In genomic region chr11:6603287-6604080, GRCh38 we compare ENCODE assay signal across 8 cellular contexts. TPM values are rescaled to one million over a fixed set of nuclear protein-coding genes. Genes with fewer than 3 reads are reported as not detected.
DNase-seq lines count a peak whose midpoint lies in the region; ATAC-seq and TF ChIP-seq lines count a peak whose summit lies in the region.

Gene ILK, plus strand, starts transcription at chr11:6603774. Its CDS starts 498 bp downstream, at chr11:6604272.
Gene RRP8, minus strand, starts transcription at chr11:6603616. Its CDS starts 114 bp downstream, at chr11:6603502.

- H3K27me3 Mint-ChIP-seq in activated naive CD8-positive, alpha-beta T cell treated with anti-CD3 and anti-CD28 coated beads for 36 hours = no peaks in the 10 kb centered on the region
- peaks cover 2% of the 10 kb centered on the region for H3K27me3 Mint-ChIP-seq in glutamatergic neuron (ENCODE audit: unreplicated experiment)

- TF ChIP-seq POLR2A in ovary (IDR thresholded peaks at IDR 0.05) = peak; percentile 85

- WGBS in ovary, 3 donors = 0% methylated on average over 66 to 72 of the region's 72 CpGs
- under 1% methylated on average over 72 of the region's 72 CpGs for WGBS in thymus

- no peak for TF ChIP-seq EP300 in ovary (IDR thresholded peaks at IDR 0.05)

- H3K4me1 ChIP-seq in ovary (ENCODE audit: insufficient read depth) (peaks cover 19% of the 10 kb centered on the region), thymus (ENCODE audit: control insufficient read depth, insufficient read depth, low read length) (peaks cover 18% of the 10 kb centered on the region)

- no peak within 1 kb of the TSS for H3K27ac Mint-ChIP-seq in activated naive CD8-positive, alpha-beta T cell treated with anti-CD3 and anti-CD28 coated beads for 36 hours
- peak within 1 kb of the TSS; percentile 10 for H3K27ac Mint-ChIP-seq in glutamatergic neuron (ENCODE audit: unreplicated experiment)

- H3K36me3 ChIP-seq in ovary = no peaks in the 10 kb centered on the region
- peaks cover 39% of the 10 kb centered on the region for H3K36me3 ChIP-seq in thymus (ENCODE audit: control insufficient read depth, insufficient read depth)

- H3K27me3 ChIP-seq in ovary (no peaks in the 10 kb centered on the region), thymus (ENCODE audit: control insufficient read depth, insufficient read depth) (no peaks in the 10 kb centered on the region)

- H3K4me3 ChIP-seq in ovary = peak within 1 kb of the TSS; percentile 96
- peak within 1 kb of the TSS; percentile 80 for H3K4me3 ChIP-seq in thymus (ENCODE audit: low read length)

- H3K9me3 ChIP-seq in ovary (no peaks in the 10 kb centered on the region), thymus (ENCODE audit: control insufficient read depth) (no peaks in the 10 kb centered on the region)

- H3K4me1 Mint-ChIP-seq in activated naive CD8-positive, alpha-beta T cell treated with anti-CD3 and anti-CD28 coated beads for 36 hours = peaks cover 36% of the 10 kb centered on the region
- H3K4me1 Mint-ChIP-seq in glutamatergic neuron (ENCODE audit: low read depth, unreplicated experiment) = peaks cover 16% of the 10 kb centered on the region

- TF ChIP-seq CTCF in GM10266 (IDR thresholded peaks at IDR 0.05; ENCODE audit: control insufficient read depth, insufficient read depth, low read depth, missing control alignments) (no peak), glutamatergic neuron (IDR thresholded peaks at IDR 0.05; ENCODE audit: partially characterized antibody, unreplicated experiment) (no peak), ovary (IDR thresholded peaks at IDR 0.05) (peak in 2 of 3 donors; percentile 47 to 56)

- peak within 1 kb of the TSS; percentile 82 to 83 for H3K27ac ChIP-seq in ovary
- H3K27ac ChIP-seq in thymus (ENCODE audit: low read depth) = peak within 1 kb of the TSS; percentile 86

- ATAC-seq in HG02571 (IDR thresholded peaks at IDR 0.05; ENCODE audit: unreplicated experiment) = peak; percentile 66

- H3K36me3 Mint-ChIP-seq in activated naive CD8-positive, alpha-beta T cell treated with anti-CD3 and anti-CD28 coated beads for 36 hours = peaks cover 31% of the 10 kb centered on the region
- H3K36me3 Mint-ChIP-seq in glutamatergic neuron (ENCODE audit: unreplicated experiment) = no peaks in the 10 kb centered on the region

- H3K9me3 Mint-ChIP-seq in activated naive CD8-positive, alpha-beta T cell treated with anti-CD3 and anti-CD28 coated beads for 36 hours = no peaks in the 10 kb centered on the region
- H3K9me3 Mint-ChIP-seq in glutamatergic neuron (ENCODE audit: unreplicated experiment) = peaks cover 6% of the 10 kb centered on the region

- DNase-seq in GM10266 (ENCODE audit: extremely low spot score) = peak; percentile 92
- peak; percentile 68 for DNase-seq in NCI-H1048 (lab: John Stamatoyannopoulos, UW)
- peak; percentile 80 for DNase-seq in SKM-1 (lab: John Stamatoyannopoulos, UW; ENCODE audit: unreplicated experiment)
- DNase-seq in activated naive CD8-positive, alpha-beta T cell treated with anti-CD3 and anti-CD28 coated beads for 36 hours = peak; percentile 89
- DNase-seq in glutamatergic neuron = peak; percentile 92
- DNase-seq in ovary = peak; percentile 88 to 93 (median 90)

- H3K4me3 Mint-ChIP-seq in activated naive CD8-positive, alpha-beta T cell treated with anti-CD3 and anti-CD28 coated beads for 36 hours = no peak within 1 kb of the TSS
- no peak within 1 kb of the TSS for H3K4me3 Mint-ChIP-seq in glutamatergic neuron (ENCODE audit: unreplicated experiment)

- intact Hi-C loops in ovary (cut with DNase I) = loop anchor here (5.0 to 10.0 kb wide), 3 partner anchors 79 to 129 kb away; partner anchors contain the start of genes MRPL17 (in 4 of the 4) and TRIM3 (in 1 of the 4)

RNA-seq across cellular contexts. Expression of gene ILK, which starts in this region (rescaled TPM):
- total RNA-seq in activated naive CD8-positive, alpha-beta T cell treated with anti-CD3 and anti-CD28 coated beads for 36 hours = 10 to 100 TPM; 66.1 to 68.0 TPM
- total RNA-seq in glutamatergic neuron (ENCODE audit: unreplicated experiment) = 168 TPM
- 100 to 1,000 TPM in 5 of 7 donors, 10 to 100 TPM in 2; 79.8 to 222 (median 140) TPM for total RNA-seq in ovary
- 100 to 1,000 TPM; 126 to 337 TPM for polyA plus RNA-seq in ovary
- 74.6 TPM for polyA plus RNA-seq in thymus

RNA-seq across cellular contexts. Expression of gene RRP8, which starts in this region (rescaled TPM):
- total RNA-seq in activated naive CD8-positive, alpha-beta T cell treated with anti-CD3 and anti-CD28 coated beads for 36 hours = 10 to 100 TPM; 37.8 to 45.3 TPM
- total RNA-seq in glutamatergic neuron (ENCODE audit: unreplicated experiment) = 16.2 TPM
- total RNA-seq in ovary = 10 to 100 TPM in 5 of 7 donors, 1 to 10 TPM in 2; 8.2 to 25.5 (median 17.1) TPM
- 10 to 100 TPM; 13.4 to 32.7 TPM for polyA plus RNA-seq in ovary
- 32.2 TPM for polyA plus RNA-seq in thymus

Comparison
In these comparisons a context has a peak if more than half of its experiments do, and no peak if none do; other contexts are left out.
1. Peak in every context shown above with its lines: DNase-seq, ATAC-seq, H3K4me3 ChIP-seq and H3K27ac ChIP-seq.
2. CTCF ChIP-seq: peak in ovary (2 of 3); none in GM10266 (single experiment) and glutamatergic neuron (single experiment).